In genomic region chr9:114733814-114734213, GRCh38 we compare ENCODE assay signal across 18 cellular contexts. TPM values are rescaled to one million over a fixed set of nuclear protein-coding genes. Genes with fewer than 3 reads are reported as not detected.
DNase-seq lines count a peak whose midpoint lies in the region; ATAC-seq, FAIRE-seq and TF ChIP-seq lines count a peak whose summit lies in the region.
"Had no signal": no experiment of that assay in that cellular context is flagged by ENCODE, and none has a peak within 500 bp of the region (broad histone marks: within the 10 kb centered on the region; RNA-seq: fewer than 3 reads in every experiment).

No MANE protein-coding gene starts in this region.

- peaks cover 14% of the 10 kb centered on the region for H3K4me1 Mint-ChIP-seq in stimulated activated memory B cell treated with anti-CD40 and anti-IgM and Interleukin-4, amounts not matched to agents 10 μg/mL and 1 μg/mL and 100 μg/mL, for 72 hours

- no peak for TF ChIP-seq CTCF in RWPE1 (conservative IDR thresholded peaks at IDR 0.05; ENCODE audit: low read depth)

- no peak for TF ChIP-seq POLR2A in GM12891 (IDR thresholded peaks at IDR 0.05; ENCODE audit: low read depth, low read length)

- H3K36me3 Mint-ChIP-seq in activated naive CD4-positive, alpha-beta T cell treated with anti-CD3 and anti-CD28 coated beads, Interleukin-2, amount 50 U/mL, for 72 hours, result peaks cover 5 to 11% of the 10 kb centered on the region in 2 donors
- no peaks in the 10 kb centered on the region for H3K36me3 Mint-ChIP-seq in stimulated activated memory B cell treated with anti-CD40 and anti-IgM and Interleukin-4, amounts not matched to agents 10 μg/mL and 1 μg/mL and 100 μg/mL, for 72 hours

- FAIRE-seq in GM12891 (lab: Jason Lieb, UNC), result no peak
- FAIRE-seq: islet of Langerhans had no signal

- no peak overlapping the region for H3K27ac Mint-ChIP-seq in activated naive CD4-positive, alpha-beta T cell treated with anti-CD3 and anti-CD28 coated beads, Interleukin-2, amount 50 U/mL, for 72 hours
- H3K27ac Mint-ChIP-seq in stimulated activated memory B cell treated with anti-CD40 and anti-IgM and Interleukin-4, amounts not matched to agents 10 μg/mL and 1 μg/mL and 100 μg/mL, for 72 hours, result no peak overlapping the region

- no peak overlapping the region for H3K4me3 Mint-ChIP-seq in stimulated activated memory B cell treated with anti-CD40 and anti-IgM and Interleukin-4, amounts not matched to agents 10 μg/mL and 1 μg/mL and 100 μg/mL, for 72 hours

- no peaks in the 10 kb centered on the region for H3K27me3 Mint-ChIP-seq in stimulated activated memory B cell treated with anti-CD40 and anti-IgM and Interleukin-4, amounts not matched to agents 10 μg/mL and 1 μg/mL and 100 μg/mL, for 72 hours

- H3K27ac ChIP-seq in RWPE1, result peak overlapping the region; percentile 94
- H3K27ac ChIP-seq: gastrocnemius medialis, KMS-11, SJCRH30, upper lobe of right lung, VCaP had no signal

- H3K9me3 Mint-ChIP-seq in activated naive CD4-positive, alpha-beta T cell treated with anti-CD3 and anti-CD28 coated beads, Interleukin-2, amount 50 U/mL, for 72 hours, result peaks cover 0 to 3% of the 10 kb centered on the region in 2 donors
- no peaks in the 10 kb centered on the region for H3K9me3 Mint-ChIP-seq in stimulated activated memory B cell treated with anti-CD40 and anti-IgM and Interleukin-4, amounts not matched to agents 10 μg/mL and 1 μg/mL and 100 μg/mL, for 72 hours

- CTCF ChIA-PET in RWPE1 (lab: Yijun Ruan, JAX), result interaction anchor here (0.5 to 1.5 kb wide), 4 partner anchors 53 to 212 kb away, joined by 3 to 4 read pairs (median 4); no protein-coding TSS in a partner anchor

- no peak for DNase-seq in activated naive CD4-positive, alpha-beta T cell treated with anti-CD3 and anti-CD28 coated beads, Interleukin-2, amount 50 U/mL, for 72 hours (ENCODE audit: low spot score in 2 of 2)
- no peak for DNase-seq in activated naive CD4-positive, alpha-beta T cell treated with anti-CD3 and anti-CD28 coated beads, Interleukin-2, amount 50 U/mL, for 16 hours
- DNase-seq in RWPE1 (ENCODE audit: low spot score) (peak; percentile 99), dermis blood vessel endothelial cell (peak; percentile 16), GM12891 (ENCODE audit: insufficient read length, low spot score) (no peak)
- no peak for DNase-seq in activated naive CD4-positive, alpha-beta T cell (lab: John Stamatoyannopoulos, UW)
- DNase-seq: activated CD8-positive, alpha-beta memory T cell treated with anti-CD3 and anti-CD28 coated beads, Interleukin-2, amount 50 U/mL, for 4 hours; amygdala; gastrocnemius medialis; NCI-H2029 treated with DMSO at 0.1 percent for 48 hours; SJCRH30; stimulated activated CD4-positive, alpha-beta T cell treated with anti-CD3 and anti-CD28 coated beads, Interleukin-15, amount 100 ng/mL, for 24 hours; upper lobe of right lung had no signal

- POLR2A ChIA-PET in RWPE1 (lab: Yijun Ruan, JAX; ENCODE audit: low non-redundant PET), result no interaction called here

- peak; percentile 90 to 93 for ATAC-seq in activated naive CD4-positive, alpha-beta T cell treated with anti-CD3 and anti-CD28 coated beads, Interleukin-2, amount 50 U/mL, for 72 hours
- ATAC-seq in stimulated activated memory B cell treated with anti-CD40 and anti-IgM and Interleukin-4, amounts not matched to agents 10 μg/mL and 1 μg/mL and 100 μg/mL, for 72 hours, result peak; percentile 64
- ATAC-seq in HG02884 (IDR thresholded peaks at IDR 0.05; ENCODE audit: unreplicated experiment), result no peak
- ATAC-seq: gastrocnemius medialis, upper lobe of right lung had no signal

TF ChIP-seq in GM12891, 5 proteins besides CTCF, POLR2A, EP300 and RAD21:
- TF ChIP-seq TAF1 (IDR thresholded peaks at IDR 0.05; ENCODE audit: low read depth, low read length) (no peak), SPI1 (IDR thresholded peaks at IDR 0.05; ENCODE audit: low read depth, low read length) (no peak), POU2F2 (IDR thresholded peaks at IDR 0.05; ENCODE audit: low read depth, low read length) (no peak), POLR2AphosphoS5 (IDR thresholded peaks at IDR 0.05; ENCODE audit: low read depth, low read length) (no peak), PAX5 (IDR thresholded peaks at IDR 0.05; ENCODE audit: insufficient read depth, low read length, severe bottlenecking) (no peak)

RNA-seq across cellular contexts. Expression of gene TEX48, which starts 51.8 kb away (rescaled TPM):
- total RNA-seq in activated naive CD4-positive, alpha-beta T cell treated with anti-CD3 and anti-CD28 coated beads, Interleukin-2, amount 50 U/mL, for 72 hours, result not detected
- total RNA-seq in dermis blood vessel endothelial cell, result not detected in 2 replicates
- not detected for polyA plus RNA-seq in GM12891 (2012; ENCODE audit: low read depth, missing spikeins)
- total RNA-seq: gastrocnemius medialis, SJCRH30, upper lobe of right lung had no signal

Comparison
In these comparisons a context has a peak if more than half of its experiments do, and no peak if none do; other contexts are left out.
1. DNase-seq: peak in RWPE1 (single experiment) and dermis blood vessel endothelial cell (single experiment); none in activated naive CD4-positive, alpha-beta T cell treated with anti-CD3 and anti-CD28 coated beads, Interleukin-2, amount 50 U/mL, for 72 hours (0 of 2), activated naive CD4-positive, alpha-beta T cell treated with anti-CD3 and anti-CD28 coated beads, Interleukin-2, amount 50 U/mL, for 16 hours (single experiment), GM12891 (single experiment) and activated naive CD4-positive, alpha-beta T cell (0 of 4).